ENCODE assay signal across 7 cellular contexts in genomic region chr3:66998899-66999235, GRCh38. TPM values are rescaled to one million over a fixed set of nuclear protein-coding genes. Genes with fewer than 3 reads are reported as not detected.
DNase-seq lines count a peak whose midpoint lies in the region; ATAC-seq and TF ChIP-seq lines count a peak whose summit lies in the region.

No MANE protein-coding gene starts in this region.

- H3K4me3 Mint-ChIP-seq in activated B cell treated with CpG ODN at 0.5 μM for 24 hours: peak overlapping the region; percentile 88

- no peak for ATAC-seq in activated B cell treated with CpG ODN at 0.5 μM for 24 hours (ENCODE audit: low read depth)

- no peaks in the 10 kb centered on the region for H3K9me3 Mint-ChIP-seq in activated B cell treated with CpG ODN at 0.5 μM for 24 hours

- 1 to 3% (median 2%) methylated on average over 10 of the region's 10 CpGs for WGBS in stomach, 5 donors

- H3K27ac Mint-ChIP-seq in activated B cell treated with CpG ODN at 0.5 μM for 24 hours: peak overlapping the region; percentile 87

- peaks cover 32% of the 10 kb centered on the region for H3K36me3 Mint-ChIP-seq in activated B cell treated with CpG ODN at 0.5 μM for 24 hours (ENCODE audit: low read depth)

- no peaks in the 10 kb centered on the region for H3K4me1 ChIP-seq in iPS-15b (ENCODE audit: control insufficient read depth, insufficient read depth, low read length)
- peaks cover 4 to 18% (median 16%) of the 10 kb centered on the region in 4 donors for H3K4me1 ChIP-seq in stomach

- H3K27ac ChIP-seq in HL-60 (replicated peaks) (peak overlapping the region; percentile 49), stomach (peak overlapping the region; percentile 39 to 90 (median 82))

- no peak overlapping the region for H3K9ac ChIP-seq in iPS-15b (ENCODE audit: low read depth, low read length)

- no peaks in the 10 kb centered on the region for H3K27me3 ChIP-seq in HL-60 (ENCODE audit: insufficient read depth, poor library complexity, severe bottlenecking)
- H3K27me3 ChIP-seq in iPS-15b (ENCODE audit: control insufficient read depth, insufficient read depth, low read length): peaks cover 3% of the 10 kb centered on the region
- peaks cover 0 to 8% (median 0%) of the 10 kb centered on the region in 3 donors for H3K27me3 ChIP-seq in stomach

- H3K4me3 ChIP-seq in HL-60 (replicated peaks; ENCODE audit: insufficient read depth, low read length) (peak overlapping the region; percentile 99), iPS-15b (ENCODE audit: low read depth, low read length) (peak overlapping the region; percentile 83), stomach (peak overlapping the region; percentile 85 to 99 (median 93))

- POLR2A ChIA-PET in activated B cell treated with CpG ODN at 0.5 μM for 24 hours (lab: Charles Lee): interaction anchor here (0.8 to 3.7 kb wide), 7 partner anchors 8 to 111 kb away, joined by 3 to 112 read pairs (median 7); no protein-coding TSS in a partner anchor

- H3K9me3 ChIP-seq in iPS-15b (ENCODE audit: control insufficient read depth, insufficient read depth, low read length) (no peaks in the 10 kb centered on the region), stomach (no peaks in the 10 kb centered on the region)

- CTCF ChIA-PET in activated B cell treated with CpG ODN at 0.5 μM for 24 hours (lab: Charles Lee): interaction anchor here (0.9 to 2.9 kb wide), 6 partner anchors 18 to 115 kb away, joined by 3 to 14 read pairs (median 7); no protein-coding TSS in a partner anchor

- peaks cover 2% of the 10 kb centered on the region for H3K27me3 Mint-ChIP-seq in activated B cell treated with CpG ODN at 0.5 μM for 24 hours

- TF ChIP-seq CTCF in HL-60 (IDR thresholded peaks at IDR 0.05; ENCODE audit: insufficient read depth, low read length) (no peak), activated B cell treated with CpG ODN at 0.5 μM for 24 hours (IDR thresholded peaks at IDR 0.05) (no peak), stomach (IDR thresholded peaks at IDR 0.05) (no peak)

- no peak for TF ChIP-seq POLR2A in stomach (IDR thresholded peaks at IDR 0.05)

- intact Hi-C loops in activated B cell treated with CpG ODN at 0.5 μM for 24 hours (cut with micrococcal nuclease): loop anchor here (1.0 to 5.0 kb wide), 7 partner anchors 9 to 779 kb away; partner anchors contain the start of genes LRIG1 and SUCLG2
- intact Hi-C loops in stomach (cut with DNase I; ENCODE audit: low total_unique reads): no loop called here

- no peak for DNase-seq in HL-60 (ENCODE audit: low read depth in 1 of 2, low spot score in 1 of 2)
- no peak for DNase-seq in activated B cell treated with CpG ODN at 0.5 μM for 24 hours
- DNase-seq in stomach: no peak
- DNase-seq in NCI-H2029 (lab: John Stamatoyannopoulos, UW): no peak
- DNase-seq in NCI-H1694 treated with DMSO at 0.1 percent for 48 hours (lab: John Stamatoyannopoulos, UW): no peak
- no peak for DNase-seq in HK-2 (ENCODE audit: unreplicated experiment)

- H3K36me3 ChIP-seq in iPS-15b (ENCODE audit: control insufficient read depth, insufficient read depth, low read length) (no peaks in the 10 kb centered on the region), stomach (peaks cover 0 to 9% (median 7%) of the 10 kb centered on the region in 4 donors)

- no peak for TF ChIP-seq EP300 in stomach (IDR thresholded peaks at IDR 0.05)

- H3K4me1 Mint-ChIP-seq in activated B cell treated with CpG ODN at 0.5 μM for 24 hours: peaks cover 52% of the 10 kb centered on the region

RNA-seq across cellular contexts. Expression of gene KBTBD8, which starts 0.8 kb away (rescaled TPM):
- total RNA-seq in activated B cell treated with CpG ODN at 0.5 μM for 24 hours: 45.4 and 53.3 TPM in 2 replicates
- 1 to 10 TPM in 1 of 5 donors, under 1 TPM in 2, not detected in 2; 0.45 to 2.2 (median 0.72) TPM for total RNA-seq in stomach
- under 1 TPM; 0.50 to 0.76 (median 0.62) TPM for polyA plus RNA-seq in stomach

Comparison
In these comparisons a context has a peak if more than half of its experiments do, and no peak if none do; other contexts are left out.
1. RNA of gene KBTBD8, which starts 0.8 kb away (total RNA-seq): 45.4 to 53.3 TPM in activated B cell treated with CpG ODN at 0.5 μM for 24 hours; 0.45 to 2.2 TPM in stomach; every median in the first group is over 10 times any median in the second.
2. Peak in every context shown above with its lines, with median percentiles within 50 percentile points of each other: H3K4me3 ChIP-seq.